Comparison of ENCODE assay signal across 8 cellular contexts in genomic region chr11:119016216-119017009, GRCh38. TPM values are rescaled to one million over a fixed set of nuclear protein-coding genes. Genes with fewer than 3 reads are reported as not detected.
DNase-seq lines count a peak whose midpoint lies in the region; ATAC-seq and TF ChIP-seq lines count a peak whose summit lies in the region.

No MANE protein-coding gene starts in this region.

- ATAC-seq in effector memory CD8-positive, alpha-beta T cell (replicated peaks) = no peak
- ATAC-seq in mucosa of descending colon = no peak

- no peak overlapping the region for H3K14ac ChIP-seq in trophoblast cell (ENCODE audit: low read length)

- CTCF ChIA-PET in OCI-LY7 (lab: Charles Lee; ENCODE audit: unreplicated experiment) = interaction anchor here (0.6 kb wide), 1 partner anchor 12 kb away, joined by 3 read pairs; no protein-coding TSS in a partner anchor

- H3K27me3 Mint-ChIP-seq in effector memory CD8-positive, alpha-beta T cell = no peaks in the 10 kb centered on the region

- H2BK5ac ChIP-seq in trophoblast cell (ENCODE audit: low read depth, low read length, poor library complexity) = no peak overlapping the region

- POLR2A ChIA-PET in OCI-LY7 (lab: Charles Lee) = interaction anchor here (0.6 to 2.3 kb wide), 5 partner anchors 14 to 317 kb away, joined by 4 to 10 read pairs (median 5); partner anchors contain the start of genes CENATAC and SLC37A4

- peaks cover 82% of the 10 kb centered on the region for H3K36me3 Mint-ChIP-seq in effector memory CD8-positive, alpha-beta T cell (ENCODE audit: insufficient read depth)

- no peaks in the 10 kb centered on the region for H3K9me3 ChIP-seq in OCI-LY7 (ENCODE audit: low read length)
- peaks cover 2% of the 10 kb centered on the region for H3K9me3 ChIP-seq in trophoblast cell (ENCODE audit: insufficient read depth, low read depth, low read length)
- no peaks in the 10 kb centered on the region for H3K9me3 ChIP-seq in mucosa of descending colon

- TF ChIP-seq CTCF in GM12864 (IDR thresholded peaks at IDR 0.05; ENCODE audit: low read depth, low read length, missing control alignments) (no peak), OCI-LY7 (conservative IDR thresholded peaks at IDR 0.05; ENCODE audit: low read length) (no peak), mucosa of descending colon (IDR thresholded peaks at IDR 0.05) (no peak)

- no peak overlapping the region for H3K23ac ChIP-seq in trophoblast cell (ENCODE audit: low read length)

- H2BK120ac ChIP-seq in trophoblast cell (ENCODE audit: insufficient read depth, low read length, poor library complexity) = no peak overlapping the region

- H4K20me1 ChIP-seq in OCI-LY7 (ENCODE audit: insufficient read depth, low read length) = peaks cover 29% of the 10 kb centered on the region; the same call in 1 of the 2 replicates

- H3K4me3 ChIP-seq in GM12864 (ENCODE audit: low read depth, low read length) (peak overlapping the region; percentile 91), OCI-LY7 (ENCODE audit: low read depth, low read length, poor library complexity, severe bottlenecking) (peak overlapping the region; percentile 81), trophoblast cell (ENCODE audit: low read depth, low read length) (no peak overlapping the region), mucosa of descending colon (no peak overlapping the region)

- H3K27ac ChIP-seq in OCI-LY7 (ENCODE audit: low read depth, low read length, poor library complexity, severe bottlenecking) (peak overlapping the region; percentile 90), trophoblast cell (ENCODE audit: low read depth, low read length) (no peak overlapping the region)

- H3K4me1 ChIP-seq in OCI-LY7 (ENCODE audit: insufficient read depth, low read length, poor library complexity, severe bottlenecking) = peaks cover 29% of the 10 kb centered on the region
- peaks cover 0 to 5% of the 10 kb centered on the region in 2 experiments for H3K4me1 ChIP-seq in trophoblast cell (ENCODE audit: control insufficient read depth in 1 of 2, insufficient read depth in 2 of 2, low read length in 2 of 2)
- peaks cover 28% of the 10 kb centered on the region for H3K4me1 ChIP-seq in mucosa of descending colon (ENCODE audit: low read depth)

- no peak overlapping the region for H4K91ac ChIP-seq in trophoblast cell (ENCODE audit: low read depth, low read length)

- no peak overlapping the region for H4K8ac ChIP-seq in trophoblast cell (ENCODE audit: low read depth, low read length)

- no CpG with 5 or more reads among the region's 14 CpGs for WGBS in trophoblast cell (ENCODE audit: extremely low coverage, insufficient coverage, insufficient read length)

- no TSS peak for BruUV-seq in OCI-LY7 (replicated peaks; lab: Mats Ljungman, UMichigan)

- peaks cover 64% of the 10 kb centered on the region for H3K79me2 ChIP-seq in OCI-LY7 (ENCODE audit: insufficient read depth, low read depth, low read length)
- peaks cover 11% of the 10 kb centered on the region for H3K79me2 ChIP-seq in trophoblast cell (ENCODE audit: control insufficient read depth, insufficient read depth, low read length, poor library complexity)

- peaks cover 27 to 42% of the 10 kb centered on the region in 2 donors for H3K4me1 Mint-ChIP-seq in effector memory CD8-positive, alpha-beta T cell (ENCODE audit: low read depth in 2 of 2)

- H3K27ac Mint-ChIP-seq in effector memory CD8-positive, alpha-beta T cell = peak overlapping the region; percentile 99 to 100

- no peak overlapping the region for H2BK12ac ChIP-seq in trophoblast cell (ENCODE audit: low read length)

- intact Hi-C loops in OCI-LY7 (cut with micrococcal nuclease; ENCODE audit: unreplicated experiment) = no loop called here
- intact Hi-C loops in mucosa of descending colon (cut with DNase I, micrococcal nuclease) = no loop called here

- H3K4ac ChIP-seq in trophoblast cell (ENCODE audit: low read depth, low read length) = peak overlapping the region; percentile 29

- H4K12ac ChIP-seq in trophoblast cell (ENCODE audit: low read depth, low read length) = no peak overlapping the region

- H2AFZ ChIP-seq in OCI-LY7 (ENCODE audit: low read length) (no peak overlapping the region), trophoblast cell (ENCODE audit: insufficient read depth, low read length, poor library complexity) (no peak overlapping the region)

- H3K36me3 ChIP-seq in OCI-LY7 (ENCODE audit: insufficient read depth, low read length) (peaks cover 78% of the 10 kb centered on the region), trophoblast cell (ENCODE audit: control insufficient read depth in 1 of 2, insufficient read depth in 2 of 2, low read length in 2 of 2) (peaks cover 21 to 41% of the 10 kb centered on the region in 2 experiments), mucosa of descending colon (ENCODE audit: low read depth) (no peaks in the 10 kb centered on the region)

- H3K9me3 Mint-ChIP-seq in effector memory CD8-positive, alpha-beta T cell = no peaks in the 10 kb centered on the region

- DNase-seq in GM12864 (ENCODE audit: low read depth) (no peak), OCI-LY7 (ENCODE audit: low spot score) (no peak), trophoblast cell (no peak), superior temporal gyrus (ENCODE audit: extremely low spot score) (no peak), mucosa of descending colon (no peak), COLO668 (lab: John Stamatoyannopoulos, UW; ENCODE audit: unreplicated experiment) (no peak), SW 1271 (lab: John Stamatoyannopoulos, UW) (no peak)
- no peak for DNase-seq in effector memory CD8-positive, alpha-beta T cell

- H3K79me1 ChIP-seq in trophoblast cell (ENCODE audit: low read length) = peaks cover 8% of the 10 kb centered on the region

- no peaks in the 10 kb centered on the region for H3K9me2 ChIP-seq in OCI-LY7 (ENCODE audit: insufficient read depth, low read length)

- peak overlapping the region; percentile 98 to 100 for H3K4me3 Mint-ChIP-seq in effector memory CD8-positive, alpha-beta T cell

- H2AK5ac ChIP-seq in trophoblast cell (ENCODE audit: low read length) = no peak overlapping the region

- H3K27me3 ChIP-seq in trophoblast cell (ENCODE audit: insufficient read depth, low read length) = no peaks in the 10 kb centered on the region

- H3K4me2 ChIP-seq in OCI-LY7 (ENCODE audit: low read length) (peak overlapping the region; percentile 84), trophoblast cell (ENCODE audit: low read length) (peak overlapping the region; percentile 15)

- H3K18ac ChIP-seq in trophoblast cell (ENCODE audit: low read length) = no peak overlapping the region

- H3K9ac ChIP-seq in trophoblast cell (ENCODE audit: low read length) = no peak overlapping the region

RNA-seq across cellular contexts. Expression of gene RPS25, which starts 1.7 kb away (rescaled TPM):
- total RNA-seq in OCI-LY7 (2014; rRNA removed; shearing (Covaris generic)) = 1,395 and 1,541 TPM in 2 replicates
- total RNA-seq in OCI-LY7 (2022) = 1,648 and 1,680 TPM in 2 replicates
- 1,849 and 1,855 TPM in 2 replicates for polyA plus RNA-seq in trophoblast cell (2013)
- total RNA-seq in mucosa of descending colon = 100 to 1,000 TPM; 721 to 887 (median 781) TPM

RNA-seq across cellular contexts. Expression of gene TRAPPC4, which starts 2.2 kb away (rescaled TPM):
- 49.3 and 64.3 TPM in 2 replicates for total RNA-seq in OCI-LY7 (2014; rRNA removed; shearing (Covaris generic))
- 58.0 and 58.5 TPM in 2 replicates for total RNA-seq in OCI-LY7 (2022)
- polyA plus RNA-seq in trophoblast cell (2013) = 64.3 and 64.9 TPM in 2 replicates
- 10 to 100 TPM; 52.7 to 58.4 (median 57.4) TPM for total RNA-seq in mucosa of descending colon

RNA-seq across cellular contexts. Expression of gene SLC37A4, which starts 14.3 kb away (rescaled TPM):
- total RNA-seq in OCI-LY7 (2014; rRNA removed; shearing (Covaris generic)) = 14.5 and 14.8 TPM in 2 replicates
- total RNA-seq in OCI-LY7 (2022) = 16.6 and 20.5 TPM in 2 replicates
- polyA plus RNA-seq in trophoblast cell (2013) = 22.4 and 23.1 TPM in 2 replicates
- 10 to 100 TPM; 23.3 to 70.8 (median 57.0) TPM for total RNA-seq in mucosa of descending colon

RNA-seq across cellular contexts. Expression of gene CENATAC, which starts 18.5 kb away (rescaled TPM):
- total RNA-seq in OCI-LY7 (2014; rRNA removed; shearing (Covaris generic)) = 47.7 and 49.7 TPM in 2 replicates
- total RNA-seq in OCI-LY7 (2022) (48.1 and 60.6 TPM in 2 replicates), mucosa of descending colon (10 to 100 TPM; 24.6 to 33.4 (median 30.9) TPM)
- 20.6 and 22.3 TPM in 2 replicates for polyA plus RNA-seq in trophoblast cell (2013)

RNA-seq across cellular contexts. Expression of gene HYOU1, which starts 40.6 kb away (rescaled TPM):
- 86.6 and 97.6 TPM in 2 replicates for total RNA-seq in OCI-LY7 (2014; rRNA removed; shearing (Covaris generic))
- total RNA-seq in OCI-LY7 (2022) (112 and 117 TPM in 2 replicates), mucosa of descending colon (100 to 1,000 TPM in 2 of 3 donors, 10 to 100 TPM in 1; 82.0 to 119 (median 101) TPM)
- polyA plus RNA-seq in trophoblast cell (2013) = 230 and 246 TPM in 2 replicates

Comparison
In these comparisons a context has a peak if more than half of its experiments do, and no peak if none do; other contexts are left out.
1. H3K4me3 ChIP-seq: peak in GM12864 (single experiment) and OCI-LY7 (single experiment); none in trophoblast cell (single experiment) and mucosa of descending colon (single experiment).